ENCODE assay signal across 19 cellular contexts in the genomic region with DNA sequence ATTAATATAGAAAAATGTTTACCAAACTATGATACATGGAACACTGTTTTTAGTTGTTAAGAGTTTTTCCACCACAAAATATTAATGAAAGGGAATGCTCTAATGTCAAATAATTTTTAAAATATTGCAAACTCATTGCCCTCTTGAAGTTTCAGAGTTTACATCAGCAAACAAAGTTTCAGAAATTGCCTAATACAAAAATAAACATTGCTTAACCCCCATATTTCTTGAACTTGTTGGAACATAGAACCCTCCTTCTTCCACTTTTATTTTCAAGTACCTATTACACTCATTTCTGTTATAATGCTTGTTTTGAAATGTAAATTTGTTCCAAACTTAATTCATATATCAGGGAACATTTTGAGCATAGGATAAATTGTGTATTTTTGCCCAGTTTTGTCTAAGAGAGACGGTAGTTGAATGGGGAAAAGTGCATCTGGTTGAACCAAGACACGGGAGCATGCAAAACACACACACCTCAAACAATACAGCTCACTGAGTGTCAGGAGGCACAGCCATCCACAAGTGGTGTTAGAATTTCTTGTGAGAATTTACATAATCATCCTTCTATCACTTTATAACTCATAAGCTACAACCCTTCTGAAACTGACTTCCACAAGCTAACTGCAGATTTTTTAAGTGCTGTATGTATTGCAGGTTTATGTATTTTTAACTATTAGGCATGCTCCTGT. TPM values are rescaled to one million over a fixed set of nuclear protein-coding genes. Genes with fewer than 3 reads are reported as not detected.
DNase-seq lines count a peak whose midpoint lies in the region; FAIRE-seq and TF ChIP-seq lines count a peak whose summit lies in the region.
"Had no signal": no experiment of that assay in that cellular context is flagged by ENCODE, and none has a peak within 500 bp of the region (broad histone marks: within the 10 kb centered on the region; RNA-seq: fewer than 3 reads in every experiment).

No MANE protein-coding gene starts in this region.

- H2AFZ ChIP-seq in OCI-LY3 (ENCODE audit: low read depth, low read length) (0 out of 2 replicates have a peak overlapping the region, but pooled peaks have one; percentile 15), neural progenitor cell (replicated peaks) (peak overlapping the region; percentile 31)

- H3K79me2 ChIP-seq in OCI-LY3 (ENCODE audit: low read length) (no peaks in the 10 kb centered on the region), neural progenitor cell (ENCODE audit: low read depth) (no peaks in the 10 kb centered on the region)

- H3K9ac ChIP-seq in OCI-LY3 (ENCODE audit: low read length) (no peak overlapping the region), neural progenitor cell (no peak overlapping the region)

- no peaks in the 10 kb centered on the region for H3K9me3 Mint-ChIP-seq in neural progenitor cell

- H3K9me3 ChIP-seq in OCI-LY3 (ENCODE audit: insufficient read depth, low read length) (0 out of 2 replicates have a peak, but pooled peaks cover 4% of the 10 kb centered on the region), neural progenitor cell (ENCODE audit: low read depth) (no peaks in the 10 kb centered on the region), breast epithelium (no peaks in the 10 kb centered on the region)
- H3K9me3 ChIP-seq: BE2C had no signal

- H3K36me3 ChIP-seq in OCI-LY3 (replicated peaks; ENCODE audit: low read depth, low read length), result no peaks in the 10 kb centered on the region
- no peaks in the 10 kb centered on the region for H3K36me3 ChIP-seq in neural progenitor cell
- H3K36me3 ChIP-seq in breast epithelium, result no peaks in the 10 kb centered on the region
- H3K36me3 ChIP-seq: BE2C had no signal

- peaks cover 7% of the 10 kb centered on the region for H3K4me1 Mint-ChIP-seq in neural progenitor cell
- H3K4me1 Mint-ChIP-seq: CD4-positive, CD25-positive, alpha-beta regulatory T cell had no signal

- TF ChIP-seq POLR2A in breast epithelium (IDR thresholded peaks at IDR 0.05), result no peak

- DNase-seq in HuH-7 (ENCODE audit: low spot score) (peak; percentile 1), fibroblast of gingiva (ENCODE audit: low read depth) (peak; percentile 52), neural progenitor cell (ENCODE audit: low spot score) (no peak), breast epithelium (ENCODE audit: low spot score in 2 of 2) (no peak), RCC 7860 (ENCODE audit: low spot score) (no peak), kidney glomerular epithelial cell (lab: John Stamatoyannopoulos, UW) (no peak)
- DNase-seq: BE2C; Calu3; CD4-positive, CD25-positive, alpha-beta regulatory T cell; DMS79 treated with DMSO at 0.1 percent for 48 hours; KBM-7; MV-4-11; NCI-H1417; NCI-H187 treated with DMSO at 0.1 percent for 48 hours; NCI-H2171 treated with DMSO at 0.1 percent for 48 hours; NCI-H446; PC-3 had no signal

- H3K27ac ChIP-seq in OCI-LY3 (ENCODE audit: low read length) (no peak overlapping the region), neural progenitor cell (no peak overlapping the region), breast epithelium (no peak overlapping the region)

- no peaks in the 10 kb centered on the region for H4K20me1 ChIP-seq in OCI-LY3 (ENCODE audit: insufficient read depth, low read length)
- no peaks in the 10 kb centered on the region for H4K20me1 ChIP-seq in neural progenitor cell (ENCODE audit: low read depth)

- intact Hi-C loops in breast epithelium (cut with DNase I; ENCODE audit: low total_unique reads), result no loop called here

- H3K4me1 ChIP-seq in OCI-LY3 (ENCODE audit: low read length) (peaks cover 7% of the 10 kb centered on the region; the same call in 1 of the 2 replicates), neural progenitor cell (peaks cover 7% of the 10 kb centered on the region), breast epithelium (no peaks in the 10 kb centered on the region)
- H3K4me1 ChIP-seq: BE2C had no signal

- no peaks in the 10 kb centered on the region for H3K27me3 ChIP-seq in OCI-LY3 (ENCODE audit: low read depth, low read length)
- H3K27me3 ChIP-seq in neural progenitor cell, result no peaks in the 10 kb centered on the region
- H3K27me3 ChIP-seq in breast epithelium, result peaks cover 0 to 6% of the 10 kb centered on the region in 2 donors
- H3K27me3 ChIP-seq: BE2C had no signal

- no peaks in the 10 kb centered on the region for H3F3A ChIP-seq in neural progenitor cell (ENCODE audit: low read depth)

- no peaks in the 10 kb centered on the region for H3K27me3 Mint-ChIP-seq in neural progenitor cell (ENCODE audit: insufficient read depth, low read depth)
- H3K27me3 Mint-ChIP-seq: CD4-positive, CD25-positive, alpha-beta regulatory T cell had no signal

- TF ChIP-seq CTCF in OCI-LY3 (IDR thresholded peaks at IDR 0.05; ENCODE audit: low read depth, low read length) (no peak), neural progenitor cell (IDR thresholded peaks at IDR 0.05) (no peak), breast epithelium (IDR thresholded peaks at IDR 0.05) (no peak)

- no peak for FAIRE-seq in RCC 7860 (lab: Jason Lieb, UNC)

- no peak overlapping the region for H3K27ac Mint-ChIP-seq in neural progenitor cell
- H3K27ac Mint-ChIP-seq: CD4-positive, CD25-positive, alpha-beta regulatory T cell had no signal

- no peak overlapping the region for H3K4me3 ChIP-seq in OCI-LY3 (ENCODE audit: low read length)
- no peak overlapping the region for H3K4me3 ChIP-seq in neural progenitor cell
- H3K4me3 ChIP-seq in breast epithelium, result no peak overlapping the region

- H3K4me2 ChIP-seq in OCI-LY3 (ENCODE audit: low read length) (no peak overlapping the region), neural progenitor cell (no peak overlapping the region)

- no peaks in the 10 kb centered on the region for H3K36me3 Mint-ChIP-seq in neural progenitor cell
- H3K36me3 Mint-ChIP-seq: CD4-positive, CD25-positive, alpha-beta regulatory T cell had no signal

- H3K4me3 Mint-ChIP-seq in neural progenitor cell, result no peak overlapping the region
- H3K4me3 Mint-ChIP-seq: CD4-positive, CD25-positive, alpha-beta regulatory T cell had no signal

RNA-seq across cellular contexts. Expression of a gene that starts 5.3 kb away (rescaled TPM):
- total RNA-seq in neural progenitor cell (ENCODE audit: low replicate concordance) (0.15 and 0.19 TPM in 2 replicates), breast epithelium (not detected)
- total RNA-seq: Calu3; CD4-positive, CD25-positive, alpha-beta regulatory T cell; PC-3; T-helper 1 cell treated with Interleukin-12 subunit alpha and Interleukin-12 subunit beta and Interleukin-4 antibody, amounts not matched to agents 30 ng/mL and 1 ng/mL, for 36 hours had no signal

Comparison
In these comparisons a context has a peak if more than half of its experiments do, and no peak if none do; other contexts are left out.
1. DNase-seq: peak in HuH-7 (single experiment) and fibroblast of gingiva (single experiment); none in neural progenitor cell (single experiment), breast epithelium (0 of 2), RCC 7860 (single experiment) and kidney glomerular epithelial cell (single experiment).